Comparison of ENCODE assay signal across 2 cellular contexts in genomic region chr22:33331017-33331416, GRCh38.
TF ChIP-seq lines count a peak whose summit lies in the region.

No MANE protein-coding gene starts in this region.

TF ChIP-seq in HepG2, 621 proteins besides CTCF, POLR2A, EP300 and RAD21 (continued from another document):
- TF ChIP-seq, protein P1, sequence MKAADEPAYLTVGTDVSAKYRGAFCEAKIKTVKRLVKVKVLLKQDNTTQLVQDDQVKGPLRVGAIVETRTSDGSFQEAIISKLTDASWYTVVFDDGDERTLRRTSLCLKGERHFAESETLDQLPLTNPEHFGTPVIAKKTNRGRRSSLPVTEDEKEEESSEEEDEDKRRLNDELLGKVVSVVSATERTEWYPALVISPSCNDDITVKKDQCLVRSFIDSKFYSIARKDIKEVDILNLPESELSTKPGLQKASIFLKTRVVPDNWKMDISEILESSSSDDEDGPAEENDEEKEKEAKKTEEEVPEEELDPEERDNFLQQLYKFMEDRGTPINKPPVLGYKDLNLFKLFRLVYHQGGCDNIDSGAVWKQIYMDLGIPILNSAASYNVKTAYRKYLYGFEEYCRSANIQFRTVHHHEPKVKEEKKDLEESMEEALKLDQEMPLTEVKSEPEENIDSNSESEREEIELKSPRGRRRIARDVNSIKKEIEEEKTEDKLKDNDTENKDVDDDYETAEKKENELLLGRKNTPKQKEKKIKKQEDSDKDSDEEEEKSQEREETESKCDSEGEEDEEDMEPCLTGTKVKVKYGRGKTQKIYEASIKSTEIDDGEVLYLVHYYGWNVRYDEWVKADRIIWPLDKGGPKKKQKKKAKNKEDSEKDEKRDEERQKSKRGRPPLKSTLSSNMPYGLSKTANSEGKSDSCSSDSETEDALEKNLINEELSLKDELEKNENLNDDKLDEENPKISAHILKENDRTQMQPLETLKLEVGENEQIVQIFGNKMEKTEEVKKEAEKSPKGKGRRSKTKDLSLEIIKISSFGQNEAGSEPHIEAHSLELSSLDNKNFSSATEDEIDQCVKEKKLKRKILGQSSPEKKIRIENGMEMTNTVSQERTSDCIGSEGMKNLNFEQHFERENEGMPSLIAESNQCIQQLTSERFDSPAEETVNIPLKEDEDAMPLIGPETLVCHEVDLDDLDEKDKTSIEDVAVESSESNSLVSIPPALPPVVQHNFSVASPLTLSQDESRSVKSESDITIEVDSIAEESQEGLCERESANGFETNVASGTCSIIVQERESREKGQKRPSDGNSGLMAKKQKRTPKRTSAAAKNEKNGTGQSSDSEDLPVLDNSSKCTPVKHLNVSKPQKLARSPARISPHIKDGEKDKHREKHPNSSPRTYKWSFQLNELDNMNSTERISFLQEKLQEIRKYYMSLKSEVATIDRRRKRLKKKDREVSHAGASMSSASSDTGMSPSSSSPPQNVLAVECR (CRISPR knock-in tag; IDR thresholded peaks at IDR 0.05; ENCODE audit: borderline replicate concordance) = no peak
- TF ChIP-seq ZNF770 (CRISPR knock-in tag; IDR thresholded peaks at IDR 0.05) = no peak
- peak; percentile 90 for TF ChIP-seq ZNF629 (CRISPR knock-in tag; conservative IDR thresholded peaks at IDR 0.05)
- TF ChIP-seq BRD4 (CRISPR knock-in tag; IDR thresholded peaks at IDR 0.05) = no peak
- no peak for TF ChIP-seq ZNF850 (CRISPR knock-in tag; conservative IDR thresholded peaks at IDR 0.05)
- TF ChIP-seq GTF3A (CRISPR knock-in tag; conservative IDR thresholded peaks at IDR 0.05) = no peak
- TF ChIP-seq AGO1 (IDR thresholded peaks at IDR 0.05; ENCODE audit: low read depth, low read length, poor library complexity, severe bottlenecking) = no peak
- 0 out of 2 replicates have a peak, but pooled peaks have one; percentile 24 for TF ChIP-seq ADNP (CRISPR knock-in tag; IDR thresholded peaks at IDR 0.05)
- no peak for TF ChIP-seq ZKSCAN5 (CRISPR knock-in tag; IDR thresholded peaks at IDR 0.05)
- 0 out of 2 replicates have a peak, but pooled peaks have one; percentile 60 for TF ChIP-seq ZMYM3 (CRISPR knock-in tag; IDR thresholded peaks at IDR 0.05)
- no peak for TF ChIP-seq ZFP82 (CRISPR knock-in tag; IDR thresholded peaks at IDR 0.05; ENCODE audit: borderline replicate concordance)
- no peak for TF ChIP-seq RNF219 (CRISPR knock-in tag; IDR thresholded peaks at IDR 0.05)

TF ChIP-seq in SK-N-SH treated with all-trans-retinoic acid at 6 μM for 48 hours, 23 proteins besides CTCF, POLR2A, EP300 and RAD21 (continued from another document):
- TF ChIP-seq TSHZ2 (CRISPR knock-in tag; IDR thresholded peaks at IDR 0.05) = no peak
